In the genomic region with DNA sequence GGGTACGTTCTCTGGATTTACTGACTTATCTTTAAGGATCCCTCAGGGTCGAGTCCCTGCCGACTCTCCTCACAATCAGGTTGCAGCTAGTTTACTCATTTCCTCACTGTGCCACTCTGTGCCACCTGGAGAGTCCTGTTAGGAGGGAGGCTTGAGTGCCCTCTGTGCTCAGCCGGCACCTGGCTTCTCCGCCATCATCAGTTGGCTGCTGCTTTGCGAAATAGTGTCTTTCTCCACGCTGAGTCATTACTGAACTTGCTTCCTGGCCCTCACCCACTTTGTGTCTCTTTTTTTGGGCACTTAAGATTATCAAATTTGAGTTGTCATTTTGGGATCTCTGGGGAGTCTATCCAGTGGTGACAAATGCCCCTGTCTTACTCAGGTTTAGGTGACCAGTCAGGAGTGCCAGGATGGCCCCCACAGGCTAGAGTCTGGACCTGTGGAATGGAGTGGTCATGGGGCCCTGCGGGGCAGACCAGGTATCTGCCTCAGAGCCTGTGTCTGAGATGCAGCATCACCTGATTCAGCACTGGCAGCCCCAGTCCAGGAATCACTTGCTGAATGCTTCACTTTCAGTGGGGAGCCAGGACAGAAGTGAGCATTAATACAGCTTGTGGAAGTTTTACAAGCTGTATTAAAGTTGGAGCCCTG, we compare ENCODE assay signal across 13 cellular contexts. TPM values are rescaled to one million over a fixed set of nuclear protein-coding genes. Genes with fewer than 3 reads are reported as not detected.
A peak's percentile ranks its signal among the peaks of the same experiment; 100 is the strongest.
DNase-seq lines count a peak whose midpoint lies in the region; ATAC-seq and TF ChIP-seq lines count a peak whose summit lies in the region.
"Had no signal": no experiment of that assay in that cellular context is flagged by ENCODE, and none has a peak within 500 bp of the region (broad histone marks: within the 10 kb centered on the region; RNA-seq: fewer than 3 reads in every experiment).

No MANE protein-coding gene starts in this region.

- ATAC-seq in natural killer cell (peak in 1 of 3 donors; percentile 53), right lobe of liver (no peak)

- POLR2A ChIA-PET in activated CD4-positive, alpha-beta memory T cell treated with anti-CD3 and anti-CD28 coated beads for 36 hours (lab: Charles Lee) = no interaction called here

- DNase-seq in DMS53 treated with DMSO at 0.1 percent for 48 hours (lab: John Stamatoyannopoulos, UW; ENCODE audit: unreplicated experiment) = peak; percentile 52
- peak; percentile 71 for DNase-seq in MV-4-11 (lab: John Stamatoyannopoulos, UW)
- DNase-seq in activated CD4-positive, alpha-beta memory T cell treated with anti-CD3 and anti-CD28 coated beads for 36 hours = no peak
- DNase-seq in natural killer cell = no peak
- no peak for DNase-seq in stomach
- no peak for DNase-seq in GM19238 (ENCODE audit: insufficient read length, low spot score)
- no peak for DNase-seq in right lobe of liver
- DNase-seq: activated gamma-delta T cell, HCEC 1CT, NCI-H2171, nucleus accumbens, T-helper 9 cell had no signal

- intact Hi-C loops in activated CD4-positive, alpha-beta memory T cell treated with anti-CD3 and anti-CD28 coated beads for 36 hours (cut with micrococcal nuclease) = no loop called here
- intact Hi-C loops in natural killer cell (cut with micrococcal nuclease) (no loop called here), stomach (cut with DNase I; ENCODE audit: low total_unique reads) (no loop called here), right lobe of liver (cut with DNase I) (no loop called here)

- no peak for TF ChIP-seq POLR2A in stomach (IDR thresholded peaks at IDR 0.05)
- no peak for TF ChIP-seq POLR2A in right lobe of liver (IDR thresholded peaks at IDR 0.05)

- H3K36me3 Mint-ChIP-seq in activated CD4-positive, alpha-beta memory T cell treated with anti-CD3 and anti-CD28 coated beads for 36 hours = peaks cover 68% of the 10 kb centered on the region
- peaks cover 64% of the 10 kb centered on the region for H3K36me3 Mint-ChIP-seq in natural killer cell

- H3K4me1 ChIP-seq in stomach (peaks cover 22 to 60% (median 44%) of the 10 kb centered on the region in 4 donors), right lobe of liver (peaks cover 0 to 24% (median 8%) of the 10 kb centered on the region in 4 donors)

- H3K27me3 Mint-ChIP-seq in activated CD4-positive, alpha-beta memory T cell treated with anti-CD3 and anti-CD28 coated beads for 36 hours = no peaks in the 10 kb centered on the region
- H3K27me3 Mint-ChIP-seq in natural killer cell (ENCODE audit: low read depth in 2 of 2) = no peaks in the 10 kb centered on the region

- WGBS in stomach, 5 donors = 62 to 83% (median 75%) methylated on average over 8 of the region's 8 CpGs
- 93% methylated on average over 5 of the region's 8 CpGs for WGBS in right lobe of liver (ENCODE audit: insufficient coverage, low coverage, low lambda C conversion rate, missing lambda C conversion rate)

- H3K9me3 Mint-ChIP-seq in activated CD4-positive, alpha-beta memory T cell treated with anti-CD3 and anti-CD28 coated beads for 36 hours = no peaks in the 10 kb centered on the region
- H3K9me3 Mint-ChIP-seq in natural killer cell = no peaks in the 10 kb centered on the region

- H3K27ac ChIP-seq in stomach (peak overlapping the region in 2 of 5 donors; percentile 16 to 18), right lobe of liver (peak overlapping the region in 1 of 3 donors; percentile 77)
- H3K27ac ChIP-seq: epithelial cell of prostate had no signal

- H3K27ac Mint-ChIP-seq in activated CD4-positive, alpha-beta memory T cell treated with anti-CD3 and anti-CD28 coated beads for 36 hours = peak overlapping the region; percentile 65
- H3K27ac Mint-ChIP-seq in natural killer cell = peak overlapping the region; percentile 52 to 76

- TF ChIP-seq EP300 in stomach (IDR thresholded peaks at IDR 0.05) = no peak

- H3K4me3 ChIP-seq in stomach (no peak overlapping the region), right lobe of liver (no peak overlapping the region)

- no peak overlapping the region for H3K4me3 Mint-ChIP-seq in activated CD4-positive, alpha-beta memory T cell treated with anti-CD3 and anti-CD28 coated beads for 36 hours
- H3K4me3 Mint-ChIP-seq in natural killer cell = no peak overlapping the region

- H3K27me3 ChIP-seq in stomach (no peaks in the 10 kb centered on the region), right lobe of liver (no peaks in the 10 kb centered on the region)

- TF ChIP-seq CTCF in natural killer cell (IDR thresholded peaks at IDR 0.05) (no peak), stomach (IDR thresholded peaks at IDR 0.05) (no peak), right lobe of liver (IDR thresholded peaks at IDR 0.05) (no peak)

- CTCF ChIA-PET in activated CD4-positive, alpha-beta memory T cell treated with anti-CD3 and anti-CD28 coated beads for 36 hours (lab: Charles Lee) = no interaction called here

- H3K9me3 ChIP-seq in stomach (no peaks in the 10 kb centered on the region), right lobe of liver (no peaks in the 10 kb centered on the region)

- H3K36me3 ChIP-seq in stomach (peaks cover 74 to 98% (median 96%) of the 10 kb centered on the region in 4 donors), right lobe of liver (peaks cover 0 to 48% (median 21%) of the 10 kb centered on the region in 4 donors)

- peaks cover 7% of the 10 kb centered on the region for H3K4me1 Mint-ChIP-seq in activated CD4-positive, alpha-beta memory T cell treated with anti-CD3 and anti-CD28 coated beads for 36 hours (ENCODE audit: low read depth)
- H3K4me1 Mint-ChIP-seq in natural killer cell = peaks cover 37 to 40% of the 10 kb centered on the region in 2 donors

RNA-seq across cellular contexts. Expression of gene JADE1, which starts 37.7 kb away (rescaled TPM):
- total RNA-seq in activated CD4-positive, alpha-beta memory T cell treated with anti-CD3 and anti-CD28 coated beads for 36 hours = 10 to 100 TPM; 25.4 to 28.3 TPM
- total RNA-seq in natural killer cell = 10 to 100 TPM; 48.9 to 55.8 (median 52.7) TPM
- 10 to 100 TPM; 11.6 to 57.2 (median 31.7) TPM for total RNA-seq in stomach
- 10 to 100 TPM; 11.2 to 16.3 (median 12.3) TPM for polyA plus RNA-seq in stomach
- 10 to 100 TPM in 3 of 6 experiments, 1 to 10 TPM in 3; 8.2 to 16.9 (median 9.9) TPM for total RNA-seq in right lobe of liver

Comparison
In these comparisons a context has a peak if more than half of its experiments do, and no peak if none do; other contexts are left out.
1. DNase-seq: peak in DMS53 treated with DMSO at 0.1 percent for 48 hours (single experiment) and MV-4-11 (single experiment); none in activated CD4-positive, alpha-beta memory T cell treated with anti-CD3 and anti-CD28 coated beads for 36 hours (single experiment), natural killer cell (single experiment), stomach (single experiment), GM19238 (single experiment) and right lobe of liver (0 of 3).